8 cellular contexts compared by ENCODE assay signal in genomic region chr1:229270547-229271447, GRCh38. TPM values are rescaled to one million over a fixed set of nuclear protein-coding genes. Genes with fewer than 3 reads are reported as not detected.
DNase-seq lines count a peak whose midpoint lies in the region; ATAC-seq, FAIRE-seq and TF ChIP-seq lines count a peak whose summit lies in the region.

A gene with protein sequence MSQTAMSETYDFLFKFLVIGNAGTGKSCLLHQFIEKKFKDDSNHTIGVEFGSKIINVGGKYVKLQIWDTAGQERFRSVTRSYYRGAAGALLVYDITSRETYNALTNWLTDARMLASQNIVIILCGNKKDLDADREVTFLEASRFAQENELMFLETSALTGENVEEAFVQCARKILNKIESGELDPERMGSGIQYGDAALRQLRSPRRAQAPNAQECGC (plus strand): TSS chr1:229271111. CDS start chr1:229271340, 229 bp downstream.

- peak; percentile 92 for FAIRE-seq in HTR-8/SVneo (lab: Jason Lieb, UNC)

- peak within 1 kb of the TSS; percentile 85 to 99 (median 94) for H3K4me3 ChIP-seq in Peyer's patch
- H3K4me3 ChIP-seq in naive thymus-derived CD4-positive, alpha-beta T cell (ENCODE audit: low read length): peak within 1 kb of the TSS; percentile 77

- ATAC-seq in GM21360 (IDR thresholded peaks at IDR 0.05; ENCODE audit: unreplicated experiment): peak; percentile 90
- ATAC-seq in naive thymus-derived CD4-positive, alpha-beta T cell: peak; percentile 94
- ATAC-seq in stimulated activated memory B cell treated with anti-CD40 and anti-IgM and Interleukin-4, amounts not matched to agents 10 μg/mL and 1 μg/mL and 100 μg/mL, for 72 hours: peak; percentile 95

- peaks cover 0 to 15% (median 0%) of the 10 kb centered on the region in 5 donors for H3K36me3 Mint-ChIP-seq in naive thymus-derived CD4-positive, alpha-beta T cell
- peaks cover 5% of the 10 kb centered on the region for H3K36me3 Mint-ChIP-seq in stimulated activated memory B cell treated with anti-CD40 and anti-IgM and Interleukin-4, amounts not matched to agents 10 μg/mL and 1 μg/mL and 100 μg/mL, for 72 hours

- CTCF ChIA-PET in naive thymus-derived CD4-positive, alpha-beta T cell (lab: Charles Lee): interaction anchor here (1.8 to 2.5 kb wide), 2 partner anchors 14 to 211 kb away, joined by 4 to 14 read pairs; no protein-coding TSS in a partner anchor

- TF ChIP-seq POLR2A in Peyer's patch (IDR thresholded peaks at IDR 0.05): peak; percentile 72 to 79

- H3K4me1 Mint-ChIP-seq in naive thymus-derived CD4-positive, alpha-beta T cell: peaks cover 25 to 45% (median 35%) of the 10 kb centered on the region in 7 donors
- H3K4me1 Mint-ChIP-seq in stimulated activated memory B cell treated with anti-CD40 and anti-IgM and Interleukin-4, amounts not matched to agents 10 μg/mL and 1 μg/mL and 100 μg/mL, for 72 hours: peaks cover 31% of the 10 kb centered on the region

- peak within 1 kb of the TSS; percentile 77 to 95 (median 82) for H3K27ac ChIP-seq in Peyer's patch
- H3K27ac ChIP-seq in naive thymus-derived CD4-positive, alpha-beta T cell (ENCODE audit: low read depth, low read length): peak within 1 kb of the TSS; percentile 62

- H3K9me3 Mint-ChIP-seq in naive thymus-derived CD4-positive, alpha-beta T cell: peaks cover 0 to 9% (median 3%) of the 10 kb centered on the region in 11 donors
- peaks cover 3% of the 10 kb centered on the region for H3K9me3 Mint-ChIP-seq in stimulated activated memory B cell treated with anti-CD40 and anti-IgM and Interleukin-4, amounts not matched to agents 10 μg/mL and 1 μg/mL and 100 μg/mL, for 72 hours

- H3K9me3 ChIP-seq in Peyer's patch: no peaks in the 10 kb centered on the region
- H3K9me3 ChIP-seq in naive thymus-derived CD4-positive, alpha-beta T cell (ENCODE audit: control insufficient read depth in 2 of 3, low read length in 3 of 3): no peaks in the 10 kb centered on the region

- POLR2A ChIA-PET in naive thymus-derived CD4-positive, alpha-beta T cell (lab: Charles Lee): interaction anchor here (0.7 to 1.8 kb wide), 3 partner anchors 7 to 72 kb away, joined by 3 to 5 read pairs (median 4); partner anchors contain the start of gene CCSAP

- peak within 1 kb of the TSS; percentile 89 to 99 (median 94) for H3K4me3 Mint-ChIP-seq in naive thymus-derived CD4-positive, alpha-beta T cell
- H3K4me3 Mint-ChIP-seq in stimulated activated memory B cell treated with anti-CD40 and anti-IgM and Interleukin-4, amounts not matched to agents 10 μg/mL and 1 μg/mL and 100 μg/mL, for 72 hours: peak within 1 kb of the TSS; percentile 80

- peak within 1 kb of the TSS; percentile 76 to 95 (median 89) for H3K27ac Mint-ChIP-seq in naive thymus-derived CD4-positive, alpha-beta T cell
- peak within 1 kb of the TSS; percentile 77 for H3K27ac Mint-ChIP-seq in stimulated activated memory B cell treated with anti-CD40 and anti-IgM and Interleukin-4, amounts not matched to agents 10 μg/mL and 1 μg/mL and 100 μg/mL, for 72 hours

- H3K27me3 ChIP-seq in Peyer's patch: no peaks in the 10 kb centered on the region
- H3K27me3 ChIP-seq in naive thymus-derived CD4-positive, alpha-beta T cell (ENCODE audit: control insufficient read depth in 2 of 2, insufficient read depth in 2 of 2, low read length in 2 of 2): no peaks in the 10 kb centered on the region

- H3K27me3 Mint-ChIP-seq in naive thymus-derived CD4-positive, alpha-beta T cell: no peaks in the 10 kb centered on the region
- H3K27me3 Mint-ChIP-seq in stimulated activated memory B cell treated with anti-CD40 and anti-IgM and Interleukin-4, amounts not matched to agents 10 μg/mL and 1 μg/mL and 100 μg/mL, for 72 hours: no peaks in the 10 kb centered on the region

- H3K4me1 ChIP-seq in Peyer's patch: peaks cover 0 to 39% (median 8%) of the 10 kb centered on the region in 4 donors
- H3K4me1 ChIP-seq in naive thymus-derived CD4-positive, alpha-beta T cell (ENCODE audit: control insufficient read depth in 2 of 2, insufficient read depth in 2 of 2, low read length in 2 of 2): peaks cover 13 to 17% of the 10 kb centered on the region in 2 donors

- DNase-seq in COR-L47 (lab: John Stamatoyannopoulos, UW): peak; percentile 78
- peak; percentile 94 for DNase-seq in HTR-8/SVneo (ENCODE audit: insufficient read length, low spot score)
- peak; percentile 72 to 93 (median 92) for DNase-seq in Peyer's patch
- peak; percentile 43 to 69 for DNase-seq in activated T-helper 1 cell treated with anti-CD3 and anti-CD28 coated beads, Interleukin-2, amount 50 U/mL, for 16 hours (ENCODE audit: low read depth in 1 of 2, low spot score in 1 of 2)
- DNase-seq in fibroblast of gingiva (ENCODE audit: low read depth): peak; percentile 84
- peak; percentile 48 to 85 (median 75) for DNase-seq in naive thymus-derived CD4-positive, alpha-beta T cell

- H3K36me3 ChIP-seq in Peyer's patch: no peaks in the 10 kb centered on the region
- H3K36me3 ChIP-seq in naive thymus-derived CD4-positive, alpha-beta T cell (ENCODE audit: control insufficient read depth in 2 of 3, insufficient read depth in 3 of 3, low read length in 3 of 3): no peaks in the 10 kb centered on the region

- no peak for TF ChIP-seq CTCF in Peyer's patch (IDR thresholded peaks at IDR 0.05)

- intact Hi-C loops in naive thymus-derived CD4-positive, alpha-beta T cell (cut with micrococcal nuclease): loop anchor here (1.0 to 10.0 kb wide), 11 partner anchors 37 to 1974 kb away; partner anchors contain the start of genes NUP133 (in 2 of the 2), TAF5L (in 2 of the 2), URB2 (in 2 of the 2) and CCSAP (in 1 of the 2)

RNA-seq across cellular contexts. Expression of the gene that starts here (rescaled TPM):
- total RNA-seq in Peyer's patch: 10 to 100 TPM; 22.1 to 36.7 (median 23.4) TPM
- 10 to 100 TPM; 24.0 to 47.9 (median 36.9) TPM for total RNA-seq in naive thymus-derived CD4-positive, alpha-beta T cell
- 10 to 100 TPM in 1 of 2 donors, 1 to 10 TPM in 1; 9.6 to 11.0 TPM for polyA plus RNA-seq in naive thymus-derived CD4-positive, alpha-beta T cell

Comparison
In these comparisons a context has a peak if more than half of its experiments do, and no peak if none do; other contexts are left out.
1. Peak in every context shown above with its lines: DNase-seq, ATAC-seq, H3K4me3 ChIP-seq and H3K27ac ChIP-seq.